13 cellular contexts compared by ENCODE assay signal in genomic region chr7:39073432-39073831, GRCh38.
DNase-seq lines count a peak whose midpoint lies in the region; ATAC-seq, FAIRE-seq and TF ChIP-seq lines count a peak whose summit lies in the region.
"Had no signal": no experiment of that assay in that cellular context is flagged by ENCODE, and none has a peak within 500 bp of the region (broad histone marks: within the 10 kb centered on the region; RNA-seq: fewer than 3 reads in every experiment).

No MANE protein-coding gene starts in this region.

- TF ChIP-seq CTCF in D721Med (IDR thresholded peaks at IDR 0.05; ENCODE audit: insufficient read depth, missing control alignments) (no peak), coronary artery (IDR thresholded peaks at IDR 0.05) (no peak)

- H3K27ac ChIP-seq in coronary artery: no peak overlapping the region
- H3K27ac ChIP-seq: BLaER1 treated with 17β-estradiol and CSF1 and Interleukin-3, amounts not matched to agents 10 nM and 100 nM; suprapubic skin had no signal

- H3K27me3 Mint-ChIP-seq in activated CD8-positive, alpha-beta T cell treated with anti-CD3 and anti-CD28 coated beads, Interleukin-2, amount 10 ng/mL, durations not matched to agents 7 days and 5 days (ENCODE audit: low read depth): no peaks in the 10 kb centered on the region

- FAIRE-seq in D721Med (lab: Jason Lieb, UNC) (peak; percentile 46), GM12891 (lab: Jason Lieb, UNC) (no peak)

- peak overlapping the region; percentile 42 for H3K4me3 ChIP-seq in coronary artery
- H3K4me3 ChIP-seq: BLaER1 treated with 17β-estradiol and CSF1 and Interleukin-3, amounts not matched to agents 10 nM and 100 nM; MG63; suprapubic skin had no signal

- CTCF ChIA-PET in activated CD8-positive, alpha-beta T cell treated with anti-CD3 and anti-CD28 coated beads, Interleukin-2, amount 10 ng/mL, durations not matched to agents 7 days and 5 days (lab: Charles Lee): no interaction called here

- H3K9me3 Mint-ChIP-seq in activated CD8-positive, alpha-beta T cell treated with anti-CD3 and anti-CD28 coated beads, Interleukin-2, amount 10 ng/mL, durations not matched to agents 7 days and 5 days (ENCODE audit: insufficient read depth): no peaks in the 10 kb centered on the region

- no peaks in the 10 kb centered on the region for H3K4me1 Mint-ChIP-seq in activated CD8-positive, alpha-beta T cell treated with anti-CD3 and anti-CD28 coated beads, Interleukin-2, amount 10 ng/mL, durations not matched to agents 7 days and 5 days (ENCODE audit: low read depth)

- TF ChIP-seq POLR2A in GM12891 (IDR thresholded peaks at IDR 0.05; ENCODE audit: low read depth, low read length): no peak

- peak; percentile 39 for DNase-seq in D721Med (ENCODE audit: insufficient read length, low spot score)
- DNase-seq in NCI-H1417 (lab: John Stamatoyannopoulos, UW): peak; percentile 64 to 93 (median 76)
- no peak for DNase-seq in coronary artery (ENCODE audit: low spot score)
- peak; percentile 18 for DNase-seq in myocyte (ENCODE audit: low read depth)
- DNase-seq in activated CD8-positive, alpha-beta T cell treated with anti-CD3 and anti-CD28 coated beads, Interleukin-2, amount 10 ng/mL, durations not matched to agents 7 days and 5 days: no peak
- no peak for DNase-seq in GM12891 (ENCODE audit: insufficient read length, low spot score)
- DNase-seq: activated CD4-positive, alpha-beta T cell treated with anti-CD3 and anti-CD28 coated beads, Interleukin-2, amount 50 U/mL, for 48 hours; MG63; SIG-M5 had no signal

- no peak overlapping the region for H3K4me3 Mint-ChIP-seq in activated CD8-positive, alpha-beta T cell treated with anti-CD3 and anti-CD28 coated beads, Interleukin-2, amount 10 ng/mL, durations not matched to agents 7 days and 5 days

- no peaks in the 10 kb centered on the region for H3K36me3 Mint-ChIP-seq in activated CD8-positive, alpha-beta T cell treated with anti-CD3 and anti-CD28 coated beads, Interleukin-2, amount 10 ng/mL, durations not matched to agents 7 days and 5 days (ENCODE audit: low read depth)

- ATAC-seq in HG02623 (IDR thresholded peaks at IDR 0.05; ENCODE audit: unreplicated experiment): no peak
- ATAC-seq in activated CD8-positive, alpha-beta T cell treated with anti-CD3 and anti-CD28 coated beads, Interleukin-2, amount 10 ng/mL, durations not matched to agents 7 days and 5 days: no peak
- ATAC-seq in GM21360 (IDR thresholded peaks at IDR 0.05; ENCODE audit: unreplicated experiment): no peak

- POLR2A ChIA-PET in activated CD8-positive, alpha-beta T cell treated with anti-CD3 and anti-CD28 coated beads, Interleukin-2, amount 10 ng/mL, durations not matched to agents 7 days and 5 days (lab: Charles Lee): no interaction called here

- no peak overlapping the region for H3K27ac Mint-ChIP-seq in activated CD8-positive, alpha-beta T cell treated with anti-CD3 and anti-CD28 coated beads, Interleukin-2, amount 10 ng/mL, durations not matched to agents 7 days and 5 days

TF ChIP-seq in GM12891, 5 proteins besides CTCF, POLR2A, EP300 and RAD21:
- no peak for TF ChIP-seq SPI1 (IDR thresholded peaks at IDR 0.05; ENCODE audit: low read depth, low read length)
- no peak for TF ChIP-seq TAF1 (IDR thresholded peaks at IDR 0.05; ENCODE audit: low read depth, low read length)
- TF ChIP-seq POU2F2 (IDR thresholded peaks at IDR 0.05; ENCODE audit: low read depth, low read length): no peak
- TF ChIP-seq POLR2AphosphoS5 (IDR thresholded peaks at IDR 0.05; ENCODE audit: low read depth, low read length): no peak
- TF ChIP-seq PAX5 (IDR thresholded peaks at IDR 0.05; ENCODE audit: insufficient read depth, low read length, severe bottlenecking): no peak

Comparison
In these comparisons a context has a peak if more than half of its experiments do, and no peak if none do; other contexts are left out.
1. DNase-seq: peak in D721Med (single experiment), NCI-H1417 (3 of 3) and myocyte (single experiment); none in coronary artery (single experiment), activated CD8-positive, alpha-beta T cell treated with anti-CD3 and anti-CD28 coated beads, Interleukin-2, amount 10 ng/mL, durations not matched to agents 7 days and 5 days (single experiment) and GM12891 (single experiment).